In genomic region chr16:58218786-58219185, GRCh38 we compare ENCODE assay signal across 4 cellular contexts.
"Had no signal": no experiment of that assay in that cellular context is flagged by ENCODE, and none has a peak within 500 bp of the region (broad histone marks: within the 10 kb centered on the region; RNA-seq: fewer than 3 reads in every experiment).

No MANE protein-coding gene starts in this region.

- FAIRE-seq: G401.6 had no signal

- DNase-seq: GDM1, GF-D8 had no signal

- H3K4me3 ChIP-seq: GM12878 had no signal
